ENCODE assay signal across 1 cellular context in the genomic region with DNA sequence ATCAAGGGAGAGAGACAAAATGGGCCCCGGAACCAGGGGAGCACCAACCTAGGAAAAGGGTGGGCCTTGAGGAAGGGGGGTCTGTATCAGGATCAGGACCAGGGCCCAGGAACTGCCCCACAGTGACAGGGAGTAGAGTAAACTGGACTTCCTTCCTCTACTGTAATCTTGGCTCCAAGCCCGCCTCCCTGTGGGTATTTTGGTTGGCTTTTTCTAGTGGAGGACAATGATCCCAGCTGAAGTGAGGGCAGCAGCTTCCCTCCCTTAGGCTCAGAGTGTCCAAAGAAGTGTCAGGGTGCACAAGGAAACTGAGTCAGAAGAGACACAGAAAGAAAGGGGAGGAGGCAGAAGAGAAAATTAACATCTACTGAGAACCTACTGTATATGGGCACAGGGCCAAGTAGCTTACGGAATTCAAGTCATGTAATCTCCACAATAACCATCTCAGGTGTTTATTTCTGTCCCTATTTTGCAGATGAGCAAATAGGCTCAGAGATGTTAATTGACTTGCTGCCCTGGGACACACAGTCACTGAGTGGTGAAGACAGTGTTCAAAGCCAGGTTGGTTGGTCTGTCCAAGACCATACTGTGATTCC.
TF ChIP-seq lines count a peak whose summit lies in the region.

No MANE protein-coding gene starts in this region.

TF ChIP-seq in K562, 482 proteins besides CTCF, POLR2A, EP300 and RAD21:
- TF ChIP-seq NCOA4 (IDR thresholded peaks at IDR 0.05; ENCODE audit: partially characterized antibody) (no peak), NFIC (IDR thresholded peaks at IDR 0.05) (peak; percentile 65), SP2 (IDR thresholded peaks at IDR 0.05; ENCODE audit: extremely low read depth, low read depth, low read length, poor library complexity, severe bottlenecking) (no peak), ADNP (tag; IDR thresholded peaks at IDR 0.05) (no peak)
- TF ChIP-seq, protein P1, sequence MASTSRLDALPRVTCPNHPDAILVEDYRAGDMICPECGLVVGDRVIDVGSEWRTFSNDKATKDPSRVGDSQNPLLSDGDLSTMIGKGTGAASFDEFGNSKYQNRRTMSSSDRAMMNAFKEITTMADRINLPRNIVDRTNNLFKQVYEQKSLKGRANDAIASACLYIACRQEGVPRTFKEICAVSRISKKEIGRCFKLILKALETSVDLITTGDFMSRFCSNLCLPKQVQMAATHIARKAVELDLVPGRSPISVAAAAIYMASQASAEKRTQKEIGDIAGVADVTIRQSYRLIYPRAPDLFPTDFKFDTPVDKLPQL (IDR thresholded peaks at IDR 0.05; ENCODE audit: extremely low read depth, insufficient read length), result no peak
